ENCODE assay signal across 1 cellular context in the genomic region with DNA sequence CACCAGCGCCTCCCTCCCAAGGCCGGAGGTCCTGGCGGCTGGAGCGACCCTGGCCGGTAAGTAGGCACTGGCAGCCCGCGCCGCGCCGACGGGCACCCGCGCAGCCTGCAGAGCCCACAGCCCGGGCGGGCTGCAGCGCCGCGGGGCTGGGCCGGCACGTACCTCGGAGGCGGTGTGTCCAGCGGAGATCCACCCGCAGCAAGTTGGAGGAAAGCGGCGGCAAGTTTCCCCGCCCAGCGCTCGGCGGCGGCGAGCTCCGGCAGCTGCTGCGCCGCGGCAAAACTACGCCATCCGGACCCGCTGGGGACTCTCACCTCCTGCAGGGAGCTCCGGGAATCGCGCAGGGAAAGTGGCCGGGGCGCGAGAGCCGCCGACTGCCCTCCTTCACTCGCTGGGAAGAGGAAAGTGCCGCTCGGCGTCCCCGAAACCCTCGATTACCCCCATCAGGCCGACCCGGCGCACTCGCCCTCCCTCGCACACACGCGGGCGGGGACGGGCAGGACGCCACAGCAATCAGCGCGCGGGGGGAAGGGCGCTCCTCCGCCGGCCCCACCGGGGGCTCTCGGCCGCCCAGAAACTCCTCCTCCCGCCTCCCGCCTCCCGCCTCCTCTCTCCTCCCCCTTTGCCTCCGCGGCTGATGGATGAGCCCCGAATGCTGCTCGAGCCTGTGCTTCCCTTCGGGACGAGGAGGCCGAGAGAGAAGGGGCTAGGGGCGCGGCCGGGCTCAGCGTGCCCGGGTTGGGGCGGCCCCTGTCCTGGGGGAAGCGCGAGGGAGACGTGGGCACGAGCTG.
A peak's percentile ranks its signal among the peaks of the same experiment; 100 is the strongest.
TF ChIP-seq lines count a peak whose summit lies in the region.

A gene (minus strand): TSS at position 436 of the 791 bp plus-strand sequence. CDS start 24,620 bp downstream, outside the sequence.

TF ChIP-seq in HepG2, 621 proteins besides CTCF, POLR2A, EP300 and RAD21 (continued from another document and continues in another):
- TF ChIP-seq, protein P1, sequence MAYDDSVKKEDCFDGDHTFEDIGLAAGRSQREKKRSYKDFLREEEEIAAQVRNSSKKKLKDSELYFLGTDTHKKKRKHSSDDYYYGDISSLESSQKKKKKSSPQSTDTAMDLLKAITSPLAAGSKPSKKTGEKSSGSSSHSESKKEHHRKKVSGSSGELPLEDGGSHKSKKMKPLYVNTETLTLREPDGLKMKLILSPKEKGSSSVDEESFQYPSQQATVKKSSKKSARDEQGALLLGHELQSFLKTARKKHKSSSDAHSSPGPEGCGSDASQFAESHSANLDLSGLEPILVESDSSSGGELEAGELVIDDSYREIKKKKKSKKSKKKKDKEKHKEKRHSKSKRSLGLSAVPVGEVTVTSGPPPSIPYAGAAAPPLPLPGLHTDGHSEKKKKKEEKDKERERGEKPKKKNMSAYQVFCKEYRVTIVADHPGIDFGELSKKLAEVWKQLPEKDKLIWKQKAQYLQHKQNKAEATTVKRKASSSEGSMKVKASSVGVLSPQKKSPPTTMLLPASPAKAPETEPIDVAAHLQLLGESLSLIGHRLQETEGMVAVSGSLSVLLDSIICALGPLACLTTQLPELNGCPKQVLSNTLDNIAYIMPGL (CRISPR knock-in tag; IDR thresholded peaks at IDR 0.05; ENCODE audit: borderline replicate concordance in 1 of 2, low read depth in 1 of 2): peak; percentile 76 to 84; a peak in 3 of 4 replicates
- TF ChIP-seq ZNF263 (CRISPR knock-in tag; IDR thresholded peaks at IDR 0.05) (peak; percentile 41; the same call in 1 of the 2 replicates), ZNF468 (CRISPR knock-in tag; IDR thresholded peaks at IDR 0.05) (no peak), KLF12 (CRISPR knock-in tag; IDR thresholded peaks at IDR 0.05; ENCODE audit: borderline replicate concordance) (no peak), ZNF160 (CRISPR knock-in tag; IDR thresholded peaks at IDR 0.05) (no peak; the same call in 1 of the 2 replicates), CBX5 (CRISPR knock-in tag; IDR thresholded peaks at IDR 0.05; ENCODE audit: borderline replicate concordance) (0 out of 2 replicates have a peak, but pooled peaks have one; percentile 53), ZSCAN30 (CRISPR knock-in tag; IDR thresholded peaks at IDR 0.05) (no peak), CREM (IDR thresholded peaks at IDR 0.05) (no peak), CREM (CRISPR knock-in tag; IDR thresholded peaks at IDR 0.05) (no peak), YEATS2 (CRISPR knock-in tag; IDR thresholded peaks at IDR 0.05; ENCODE audit: borderline replicate concordance) (peak; percentile 58; the same call in 1 of the 2 replicates), ZNF343 (CRISPR knock-in tag; IDR thresholded peaks at IDR 0.05) (peak; percentile 53; the same call in 1 of the 2 replicates), SATB2 (CRISPR knock-in tag; IDR thresholded peaks at IDR 0.05) (no peak; the same call in 1 of the 2 replicates), ZNF264 (CRISPR knock-in tag; IDR thresholded peaks at IDR 0.05) (no peak), WIZ (CRISPR knock-in tag; IDR thresholded peaks at IDR 0.05) (no peak), SMARCC2 (IDR thresholded peaks at IDR 0.05) (no peak), ZNF761 (CRISPR knock-in tag; conservative IDR thresholded peaks at IDR 0.05) (0 out of 2 replicates have a peak, but pooled peaks have one; percentile 42), CAMTA2 (CRISPR knock-in tag; IDR thresholded peaks at IDR 0.05; ENCODE audit: borderline replicate concordance) (no peak; the same call in 1 of the 2 replicates), ZFP36L2 (CRISPR knock-in tag; IDR thresholded peaks at IDR 0.05) (no peak), GTF2F1 (IDR thresholded peaks at IDR 0.05; ENCODE audit: low read length) (no peak), ZNF629 (CRISPR knock-in tag; conservative IDR thresholded peaks at IDR 0.05) (0 out of 2 replicates have a peak, but pooled peaks have one; percentile 12), ZNF747 (CRISPR knock-in tag; IDR thresholded peaks at IDR 0.05; ENCODE audit: borderline replicate concordance) (no peak; the same call in 1 of the 2 replicates), NR1H2 (CRISPR knock-in tag; IDR thresholded peaks at IDR 0.05; ENCODE audit: borderline replicate concordance, low read depth) (no peak), ZNF720 (CRISPR knock-in tag; IDR thresholded peaks at IDR 0.05) (no peak), ZBTB20 (CRISPR knock-in tag; IDR thresholded peaks at IDR 0.05; ENCODE audit: borderline replicate concordance, low read depth) (no peak), ZNF737 (CRISPR knock-in tag; IDR thresholded peaks at IDR 0.05; ENCODE audit: borderline replicate concordance) (no peak), ETV6 (CRISPR knock-in tag; conservative IDR thresholded peaks at IDR 0.05) (no peak)
- TF ChIP-seq, protein P2, sequence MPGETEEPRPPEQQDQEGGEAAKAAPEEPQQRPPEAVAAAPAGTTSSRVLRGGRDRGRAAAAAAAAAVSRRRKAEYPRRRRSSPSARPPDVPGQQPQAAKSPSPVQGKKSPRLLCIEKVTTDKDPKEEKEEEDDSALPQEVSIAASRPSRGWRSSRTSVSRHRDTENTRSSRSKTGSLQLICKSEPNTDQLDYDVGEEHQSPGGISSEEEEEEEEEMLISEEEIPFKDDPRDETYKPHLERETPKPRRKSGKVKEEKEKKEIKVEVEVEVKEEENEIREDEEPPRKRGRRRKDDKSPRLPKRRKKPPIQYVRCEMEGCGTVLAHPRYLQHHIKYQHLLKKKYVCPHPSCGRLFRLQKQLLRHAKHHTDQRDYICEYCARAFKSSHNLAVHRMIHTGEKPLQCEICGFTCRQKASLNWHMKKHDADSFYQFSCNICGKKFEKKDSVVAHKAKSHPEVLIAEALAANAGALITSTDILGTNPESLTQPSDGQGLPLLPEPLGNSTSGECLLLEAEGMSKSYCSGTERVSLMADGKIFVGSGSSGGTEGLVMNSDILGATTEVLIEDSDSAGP (CRISPR knock-in tag; IDR thresholded peaks at IDR 0.05; ENCODE audit: borderline replicate concordance): peak; percentile 87
- TF ChIP-seq, protein P3, sequence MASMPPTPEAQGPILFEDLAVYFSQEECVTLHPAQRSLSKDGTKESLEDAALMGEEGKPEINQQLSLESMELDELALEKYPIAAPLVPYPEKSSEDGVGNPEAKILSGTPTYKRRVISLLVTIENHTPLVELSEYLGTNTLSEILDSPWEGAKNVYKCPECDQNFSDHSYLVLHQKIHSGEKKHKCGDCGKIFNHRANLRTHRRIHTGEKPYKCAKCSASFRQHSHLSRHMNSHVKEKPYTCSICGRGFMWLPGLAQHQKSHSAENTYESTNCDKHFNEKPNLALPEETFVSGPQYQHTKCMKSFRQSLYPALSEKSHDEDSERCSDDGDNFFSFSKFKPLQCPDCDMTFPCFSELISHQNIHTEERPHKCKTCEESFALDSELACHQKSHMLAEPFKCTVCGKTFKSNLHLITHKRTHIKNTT (CRISPR knock-in tag; IDR thresholded peaks at IDR 0.05): no peak
- TF ChIP-seq, protein P4, sequence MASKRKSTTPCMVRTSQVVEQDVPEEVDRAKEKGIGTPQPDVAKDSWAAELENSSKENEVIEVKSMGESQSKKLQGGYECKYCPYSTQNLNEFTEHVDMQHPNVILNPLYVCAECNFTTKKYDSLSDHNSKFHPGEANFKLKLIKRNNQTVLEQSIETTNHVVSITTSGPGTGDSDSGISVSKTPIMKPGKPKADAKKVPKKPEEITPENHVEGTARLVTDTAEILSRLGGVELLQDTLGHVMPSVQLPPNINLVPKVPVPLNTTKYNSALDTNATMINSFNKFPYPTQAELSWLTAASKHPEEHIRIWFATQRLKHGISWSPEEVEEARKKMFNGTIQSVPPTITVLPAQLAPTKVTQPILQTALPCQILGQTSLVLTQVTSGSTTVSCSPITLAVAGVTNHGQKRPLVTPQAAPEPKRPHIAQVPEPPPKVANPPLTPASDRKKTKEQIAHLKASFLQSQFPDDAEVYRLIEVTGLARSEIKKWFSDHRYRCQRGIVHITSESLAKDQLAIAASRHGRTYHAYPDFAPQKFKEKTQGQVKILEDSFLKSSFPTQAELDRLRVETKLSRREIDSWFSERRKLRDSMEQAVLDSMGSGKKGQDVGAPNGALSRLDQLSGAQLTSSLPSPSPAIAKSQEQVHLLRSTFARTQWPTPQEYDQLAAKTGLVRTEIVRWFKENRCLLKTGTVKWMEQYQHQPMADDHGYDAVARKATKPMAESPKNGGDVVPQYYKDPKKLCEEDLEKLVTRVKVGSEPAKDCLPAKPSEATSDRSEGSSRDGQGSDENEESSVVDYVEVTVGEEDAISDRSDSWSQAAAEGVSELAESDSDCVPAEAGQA (IDR thresholded peaks at IDR 0.05; ENCODE audit: low read depth): no peak
- TF ChIP-seq, protein P4 (CRISPR knock-in tag; IDR thresholded peaks at IDR 0.05; ENCODE audit: borderline replicate concordance): no peak
- TF ChIP-seq, protein P5, sequence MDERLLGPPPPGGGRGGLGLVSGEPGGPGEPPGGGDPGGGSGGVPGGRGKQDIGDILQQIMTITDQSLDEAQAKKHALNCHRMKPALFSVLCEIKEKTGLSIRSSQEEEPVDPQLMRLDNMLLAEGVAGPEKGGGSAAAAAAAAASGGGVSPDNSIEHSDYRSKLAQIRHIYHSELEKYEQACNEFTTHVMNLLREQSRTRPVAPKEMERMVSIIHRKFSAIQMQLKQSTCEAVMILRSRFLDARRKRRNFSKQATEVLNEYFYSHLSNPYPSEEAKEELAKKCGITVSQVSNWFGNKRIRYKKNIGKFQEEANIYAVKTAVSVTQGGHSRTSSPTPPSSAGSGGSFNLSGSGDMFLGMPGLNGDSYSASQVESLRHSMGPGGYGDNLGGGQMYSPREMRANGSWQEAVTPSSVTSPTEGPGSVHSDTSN (CRISPR knock-in tag; IDR thresholded peaks at IDR 0.05): peak; percentile 76
- TF ChIP-seq, protein P6, sequence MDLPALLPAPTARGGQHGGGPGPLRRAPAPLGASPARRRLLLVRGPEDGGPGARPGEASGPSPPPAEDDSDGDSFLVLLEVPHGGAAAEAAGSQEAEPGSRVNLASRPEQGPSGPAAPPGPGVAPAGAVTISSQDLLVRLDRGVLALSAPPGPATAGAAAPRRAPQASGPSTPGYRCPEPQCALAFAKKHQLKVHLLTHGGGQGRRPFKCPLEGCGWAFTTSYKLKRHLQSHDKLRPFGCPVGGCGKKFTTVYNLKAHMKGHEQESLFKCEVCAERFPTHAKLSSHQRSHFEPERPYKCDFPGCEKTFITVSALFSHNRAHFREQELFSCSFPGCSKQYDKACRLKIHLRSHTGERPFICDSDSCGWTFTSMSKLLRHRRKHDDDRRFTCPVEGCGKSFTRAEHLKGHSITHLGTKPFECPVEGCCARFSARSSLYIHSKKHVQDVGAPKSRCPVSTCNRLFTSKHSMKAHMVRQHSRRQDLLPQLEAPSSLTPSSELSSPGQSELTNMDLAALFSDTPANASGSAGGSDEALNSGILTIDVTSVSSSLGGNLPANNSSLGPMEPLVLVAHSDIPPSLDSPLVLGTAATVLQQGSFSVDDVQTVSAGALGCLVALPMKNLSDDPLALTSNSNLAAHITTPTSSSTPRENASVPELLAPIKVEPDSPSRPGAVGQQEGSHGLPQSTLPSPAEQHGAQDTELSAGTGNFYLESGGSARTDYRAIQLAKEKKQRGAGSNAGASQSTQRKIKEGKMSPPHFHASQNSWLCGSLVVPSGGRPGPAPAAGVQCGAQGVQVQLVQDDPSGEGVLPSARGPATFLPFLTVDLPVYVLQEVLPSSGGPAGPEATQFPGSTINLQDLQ (CRISPR knock-in tag; IDR thresholded peaks at IDR 0.05): 0 out of 2 replicates have a peak, but pooled peaks have one; percentile 48
- TF ChIP-seq, protein P7, sequence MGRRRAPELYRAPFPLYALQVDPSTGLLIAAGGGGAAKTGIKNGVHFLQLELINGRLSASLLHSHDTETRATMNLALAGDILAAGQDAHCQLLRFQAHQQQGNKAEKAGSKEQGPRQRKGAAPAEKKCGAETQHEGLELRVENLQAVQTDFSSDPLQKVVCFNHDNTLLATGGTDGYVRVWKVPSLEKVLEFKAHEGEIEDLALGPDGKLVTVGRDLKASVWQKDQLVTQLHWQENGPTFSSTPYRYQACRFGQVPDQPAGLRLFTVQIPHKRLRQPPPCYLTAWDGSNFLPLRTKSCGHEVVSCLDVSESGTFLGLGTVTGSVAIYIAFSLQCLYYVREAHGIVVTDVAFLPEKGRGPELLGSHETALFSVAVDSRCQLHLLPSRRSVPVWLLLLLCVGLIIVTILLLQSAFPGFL (CRISPR knock-in tag; IDR thresholded peaks at IDR 0.05): no peak
- TF ChIP-seq, protein P8, sequence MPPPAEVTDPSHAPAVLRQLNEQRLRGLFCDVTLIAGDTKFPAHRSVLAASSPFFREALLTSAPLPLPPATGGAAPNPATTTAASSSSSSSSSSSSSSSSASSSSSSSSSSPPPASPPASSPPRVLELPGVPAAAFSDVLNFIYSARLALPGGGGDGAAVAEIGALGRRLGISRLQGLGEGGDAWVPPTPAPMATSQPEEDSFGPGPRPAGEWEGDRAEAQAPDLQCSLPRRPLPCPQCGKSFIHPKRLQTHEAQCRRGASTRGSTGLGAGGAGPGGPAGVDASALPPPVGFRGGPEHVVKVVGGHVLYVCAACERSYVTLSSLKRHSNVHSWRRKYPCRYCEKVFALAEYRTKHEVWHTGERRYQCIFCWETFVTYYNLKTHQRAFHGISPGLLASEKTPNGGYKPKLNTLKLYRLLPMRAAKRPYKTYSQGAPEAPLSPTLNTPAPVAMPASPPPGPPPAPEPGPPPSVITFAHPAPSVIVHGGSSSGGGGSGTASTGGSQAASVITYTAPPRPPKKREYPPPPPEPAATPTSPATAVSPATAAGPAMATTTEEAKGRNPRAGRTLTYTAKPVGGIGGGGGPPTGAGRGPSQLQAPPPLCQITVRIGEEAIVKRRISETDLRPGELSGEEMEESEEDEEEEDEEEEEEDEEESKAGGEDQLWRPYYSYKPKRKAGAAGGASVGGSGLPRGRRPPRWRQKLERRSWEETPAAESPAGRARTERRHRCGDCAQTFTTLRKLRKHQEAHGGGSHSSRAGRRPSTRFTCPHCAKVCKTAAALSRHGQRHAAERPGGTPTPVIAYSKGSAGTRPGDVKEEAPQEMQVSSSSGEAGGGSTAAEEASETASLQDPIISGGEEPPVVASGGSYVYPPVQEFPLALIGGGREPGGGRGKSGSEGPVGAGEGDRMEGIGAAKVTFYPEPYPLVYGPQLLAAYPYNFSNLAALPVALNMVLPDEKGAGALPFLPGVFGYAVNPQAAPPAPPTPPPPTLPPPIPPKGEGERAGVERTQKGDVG (CRISPR knock-in tag; IDR thresholded peaks at IDR 0.05; ENCODE audit: borderline replicate concordance): no peak
